Comparison of ENCODE assay signal across 26 cellular contexts in the genomic region with DNA sequence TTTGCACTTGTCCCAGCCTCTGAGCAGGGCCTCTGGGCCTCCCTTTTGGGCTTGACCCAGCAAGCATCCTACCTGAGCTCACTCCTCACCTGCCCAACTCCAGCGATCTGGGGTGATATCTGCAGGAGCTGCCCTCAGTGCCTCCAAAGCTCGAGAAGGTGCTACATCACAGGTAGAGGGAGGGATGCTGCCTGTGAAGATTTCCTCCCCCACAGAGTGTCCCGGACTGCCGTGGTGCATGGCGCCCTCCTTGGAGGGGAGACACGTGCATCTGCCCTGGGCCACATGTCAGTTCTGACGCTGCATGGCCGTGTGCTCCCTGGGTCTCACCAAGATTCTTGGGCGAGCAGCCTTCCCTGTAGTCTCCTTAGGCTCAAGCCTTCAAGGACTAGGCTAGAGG.
"Had no signal": no experiment of that assay in that cellular context is flagged by ENCODE, and none has a peak within 500 bp of the region (broad histone marks: within the 10 kb centered on the region; RNA-seq: fewer than 3 reads in every experiment).

No MANE protein-coding gene starts in this region.

- H3K36me3 Mint-ChIP-seq: activated naive CD4-positive, alpha-beta T cell treated with anti-CD3 and anti-CD28 coated beads, Interleukin-2, amount 10 ng/mL, durations not matched to agents 7 days and 5 days; activated naive CD8-positive, alpha-beta T cell treated with anti-CD3 and anti-CD28 coated beads, Interleukin-2, amount 10 ng/mL, durations not matched to agents 7 days and 5 days; stimulated activated naive B cell treated with anti-CD40 and anti-IgM and Interleukin-4, amounts not matched to agents 10 μg/mL and 1 μg/mL and 100 μg/mL, for 72 hours had no signal

- H3K9me3 ChIP-seq: breast epithelium, neutrophil, right lobe of liver, testis, transverse colon had no signal

- H3K36me3 ChIP-seq: breast epithelium, heart left ventricle, neutrophil, right lobe of liver, stomach, transverse colon had no signal

- H3K27ac Mint-ChIP-seq: activated naive CD4-positive, alpha-beta T cell treated with anti-CD3 and anti-CD28 coated beads, Interleukin-2, amount 10 ng/mL, durations not matched to agents 7 days and 5 days; activated naive CD8-positive, alpha-beta T cell treated with anti-CD3 and anti-CD28 coated beads, Interleukin-2, amount 10 ng/mL, durations not matched to agents 7 days and 5 days; nephron; progenitor cell of endocrine pancreas; stimulated activated naive B cell treated with anti-CD40 and anti-IgM and Interleukin-4, amounts not matched to agents 10 μg/mL and 1 μg/mL and 100 μg/mL, for 72 hours; T-helper 1 cell treated with Interleukin-12 subunit alpha and Interleukin-12 subunit beta and Interleukin-4 antibody, amounts not matched to agents 30 μg/mL and 1 μg/mL, for 36 hours had no signal

- H3K4me3 Mint-ChIP-seq: activated naive CD4-positive, alpha-beta T cell treated with anti-CD3 and anti-CD28 coated beads, Interleukin-2, amount 10 ng/mL, durations not matched to agents 7 days and 5 days; activated naive CD8-positive, alpha-beta T cell treated with anti-CD3 and anti-CD28 coated beads, Interleukin-2, amount 10 ng/mL, durations not matched to agents 7 days and 5 days; effector memory CD8-positive, alpha-beta T cell; nephron; stimulated activated naive B cell treated with anti-CD40 and anti-IgM and Interleukin-4, amounts not matched to agents 10 μg/mL and 1 μg/mL and 100 μg/mL, for 72 hours; T-helper 1 cell treated with Interleukin-12 subunit alpha and Interleukin-12 subunit beta and Interleukin-4 antibody, amounts not matched to agents 30 μg/mL and 1 μg/mL, for 36 hours had no signal

- H3K27me3 Mint-ChIP-seq: stimulated activated naive B cell treated with anti-CD40 and anti-IgM and Interleukin-4, amounts not matched to agents 10 μg/mL and 1 μg/mL and 100 μg/mL, for 72 hours had no signal

- H3K9me3 Mint-ChIP-seq: activated naive CD4-positive, alpha-beta T cell treated with anti-CD3 and anti-CD28 coated beads, Interleukin-2, amount 10 ng/mL, durations not matched to agents 7 days and 5 days; activated naive CD8-positive, alpha-beta T cell treated with anti-CD3 and anti-CD28 coated beads, Interleukin-2, amount 10 ng/mL, durations not matched to agents 7 days and 5 days; effector memory CD8-positive, alpha-beta T cell; nephron; T-helper 1 cell treated with Interleukin-12 subunit alpha and Interleukin-12 subunit beta and Interleukin-4 antibody, amounts not matched to agents 30 μg/mL and 1 μg/mL, for 36 hours had no signal

- DNase-seq: activated CD4-positive, alpha-beta T cell treated with anti-CD3 and anti-CD28 coated beads for 48 hours; activated CD4-positive, alpha-beta T cell treated with anti-CD3 and anti-CD28 coated beads, Interleukin-2, amount 50 U/mL, for 48 hours; activated CD8-positive, alpha-beta memory T cell treated with anti-CD3 and anti-CD28 coated beads for 24 hours; activated gamma-delta T cell; activated naive CD4-positive, alpha-beta T cell treated with anti-CD3 and anti-CD28 coated beads, Interleukin-2, amount 10 ng/mL, durations not matched to agents 7 days and 5 days; activated naive CD8-positive, alpha-beta T cell treated with anti-CD3 and anti-CD28 coated beads, Interleukin-2, amount 10 ng/mL, durations not matched to agents 7 days and 5 days; amniotic stem cell; effector memory CD8-positive, alpha-beta T cell; foreskin keratinocyte; stimulated activated CD4-positive, alpha-beta T cell treated with anti-CD3 and anti-CD28 coated beads, Interleukin-4, amount 100 ng/mL, for 24 hours; stimulated activated naive B cell treated with anti-CD40 and anti-IgM and Interleukin-4, amounts not matched to agents 10 μg/mL and 1 μg/mL and 100 μg/mL, for 72 hours; stomach; T-helper 9 cell; testis; transverse colon had no signal

- H3K4me1 ChIP-seq: breast epithelium, foreskin keratinocyte, right lobe of liver, testis had no signal

- H3K27me3 ChIP-seq: breast epithelium, foreskin keratinocyte, heart left ventricle, neutrophil, right lobe of liver, stomach, testis, transverse colon had no signal

- H3K4me3 ChIP-seq: breast epithelium, coronary artery, heart left ventricle, right lobe of liver, SK-N-MC, skin epidermis, stomach, testis, transverse colon had no signal

- H3K27ac ChIP-seq: coronary artery, foreskin keratinocyte, heart left ventricle, neutrophil, right lobe of liver, SK-N-MC, skin epidermis, stomach, testis, transverse colon, VCaP had no signal
